22 cellular contexts compared by ENCODE assay signal in the genomic region with DNA sequence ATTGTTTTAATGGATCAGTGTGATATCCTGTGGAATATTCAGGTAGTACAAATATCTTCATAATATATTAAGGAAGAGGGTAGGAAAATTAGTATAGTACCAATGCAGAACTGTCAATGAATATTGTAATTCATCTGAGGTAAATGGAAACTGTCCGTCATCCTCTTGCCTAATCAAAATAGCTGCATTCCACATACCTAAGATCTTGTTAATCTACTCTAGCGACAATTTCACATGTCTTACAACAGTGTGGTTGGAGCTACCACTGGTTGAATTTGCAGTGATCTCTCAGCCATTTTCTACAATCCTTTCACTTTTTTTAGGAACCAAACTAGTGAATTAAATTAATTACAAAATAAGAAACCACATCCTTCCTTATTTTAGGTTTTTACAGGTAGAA.
"Had no signal": no experiment of that assay in that cellular context is flagged by ENCODE, and none has a peak within 500 bp of the region (broad histone marks: within the 10 kb centered on the region; RNA-seq: fewer than 3 reads in every experiment).

No MANE protein-coding gene starts in this region.

- H3K27ac ChIP-seq: body of pancreas, colonic mucosa, VCaP had no signal

- H3K4me3 ChIP-seq: body of pancreas, colonic mucosa had no signal

- H3K4me1 ChIP-seq: body of pancreas, colonic mucosa had no signal

- H3K36me3 ChIP-seq: colonic mucosa had no signal

- DNase-seq: activated CD4-positive, alpha-beta T cell treated with anti-CD3 and anti-CD28 coated beads for 1 hour; activated CD4-positive, alpha-beta T cell treated with anti-CD3 and anti-CD28 coated beads for 48 hours; activated CD4-positive, alpha-beta T cell treated with anti-CD3 and anti-CD28 coated beads, Interleukin-2, amount 50 U/mL, for 1 hour; activated CD4-positive, alpha-beta T cell treated with anti-CD3 and anti-CD28 coated beads, Interleukin-2, amount 50 U/mL, for 48 hours; activated CD8-positive, alpha-beta memory T cell treated with anti-CD3 and anti-CD28 coated beads for 24 hours; activated CD8-positive, alpha-beta T cell treated with anti-CD3 and anti-CD28 coated beads for 36 hours; activated effector memory CD4-positive, alpha-beta T cell treated with Interleukin-2 at 50 U/mL for 16 hours; activated gamma-delta T cell treated with Interleukin-2 at 50 U/mL for 16 hours; activated naive CD4-positive, alpha-beta T cell treated with anti-CD3 and anti-CD28 coated beads, Interleukin-2, amount 50 U/mL, for 16 hours; activated naive CD4-positive, alpha-beta T cell treated with Interleukin-2 at 50 U/mL for 16 hours; activated T-cell treated with anti-CD3 and anti-CD28 coated beads, Interleukin-2, amount 50 U/mL, for 4 hours; amygdala; aorta; body of pancreas; caudate nucleus; colonic mucosa; effector CD8-positive, alpha-beta T cell; foreskin fibroblast; head of caudate nucleus; T-helper 1 cell; T-helper 17 cell had no signal

- H3K9me3 ChIP-seq: body of pancreas, colonic mucosa had no signal

- H3K27me3 ChIP-seq: body of pancreas, colonic mucosa had no signal
